In the genomic region with DNA sequence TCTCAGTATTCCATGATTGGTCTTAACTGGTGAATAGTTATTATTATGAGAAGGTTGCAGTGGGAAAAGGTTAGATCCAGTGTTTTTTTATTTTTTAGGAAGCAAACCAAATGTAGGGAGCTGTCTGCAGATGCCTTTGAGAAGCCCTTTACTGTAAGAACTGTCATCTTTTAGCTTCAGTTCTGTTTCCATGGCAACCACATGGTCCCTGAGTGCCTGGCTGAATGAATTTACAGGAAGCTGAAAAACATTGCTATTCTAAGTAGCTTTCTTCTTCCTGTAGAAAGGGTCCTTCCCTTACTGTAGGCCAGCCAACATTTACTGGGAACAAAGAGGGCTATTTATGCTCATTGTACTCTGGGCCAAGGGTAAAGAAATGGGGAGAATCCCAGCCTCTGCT, we compare ENCODE assay signal across 13 cellular contexts.
DNase-seq lines count a peak whose midpoint lies in the region; ATAC-seq lines count a peak whose summit lies in the region.
"Had no signal": no experiment of that assay in that cellular context is flagged by ENCODE, and none has a peak within 500 bp of the region (broad histone marks: within the 10 kb centered on the region; RNA-seq: fewer than 3 reads in every experiment).

No MANE protein-coding gene starts in this region.

- peak; percentile 64 for DNase-seq in Ammon's horn (ENCODE audit: low spot score)
- DNase-seq in HT1080 (ENCODE audit: low read depth), result peak; percentile 49
- DNase-seq in cerebellar cortex (ENCODE audit: low spot score), result peak; percentile 24
- peak; percentile 50 for DNase-seq in left kidney (ENCODE audit: low read depth, low spot score)
- DNase-seq in COLO668 (lab: John Stamatoyannopoulos, UW; ENCODE audit: unreplicated experiment), result no peak
- DNase-seq in AG08396 (ENCODE audit: low spot score), result no peak
- no peak for DNase-seq in activated CD4-positive, alpha-beta T cell treated with anti-CD3 and anti-CD28 coated beads for 1 hour
- DNase-seq: activated CD8-positive, alpha-beta memory T cell treated with anti-CD3 and anti-CD28 coated beads, Interleukin-2, amount 50 U/mL, for 4 hours; H7; NCI-H2029 treated with DMSO at 0.1 percent for 48 hours; PC-3; stimulated activated CD4-positive, alpha-beta T cell treated with anti-CD3 and anti-CD28 coated beads, Interleukin-15, amount 100 ng/mL, for 24 hours had no signal

- ATAC-seq in GM21717 (IDR thresholded peaks at IDR 0.05; ENCODE audit: unreplicated experiment), result no peak
- ATAC-seq: PC-3 had no signal

Comparison
In these comparisons a context has a peak if more than half of its experiments do, and no peak if none do; other contexts are left out.
1. DNase-seq: peak in Ammon's horn (single experiment), HT1080 (single experiment), cerebellar cortex (single experiment) and left kidney (single experiment); none in COLO668 (single experiment), AG08396 (single experiment) and activated CD4-positive, alpha-beta T cell treated with anti-CD3 and anti-CD28 coated beads for 1 hour (single experiment).